In genomic region chr10:126009590-126009989, GRCh38 we compare ENCODE assay signal across 17 cellular contexts.
"Had no signal": no experiment of that assay in that cellular context is flagged by ENCODE, and none has a peak within 500 bp of the region (broad histone marks: within the 10 kb centered on the region; RNA-seq: fewer than 3 reads in every experiment).

No MANE protein-coding gene starts in this region.

- H3K27me3 ChIP-seq: colonic mucosa, hepatocyte, neutrophil, uterus had no signal

- H3K9me3 Mint-ChIP-seq: natural killer cell had no signal

- H3K4me1 ChIP-seq: colonic mucosa, uterus had no signal

- H3K4me3 Mint-ChIP-seq: natural killer cell had no signal

- DNase-seq: cerebellar nuclear complex; colonic mucosa; dermis blood vessel endothelial cell; foreskin melanocyte; head of caudate nucleus; kidney glomerular epithelial cell; mammary epithelial cell; natural killer cell; posterior cingulate gyrus; stimulated activated CD4-positive, alpha-beta T cell treated with anti-CD3 and anti-CD28 coated beads, Interleukin-12 subunit alpha, Interleukin-12 subunit beta, amount 100 ng/mL, for 4 hours; stimulated activated naive CD4-positive, alpha-beta T cell; trophoblast cell; uterus had no signal

- H3K79me2 ChIP-seq: hepatocyte had no signal

- H3K4me2 ChIP-seq: hepatocyte had no signal

- H3K9me3 ChIP-seq: colonic mucosa, neutrophil, uterus had no signal

- H3K4me3 ChIP-seq: colonic mucosa, hepatocyte, uterus had no signal

- H2AFZ ChIP-seq: hepatocyte had no signal

- H3K36me3 Mint-ChIP-seq: natural killer cell had no signal

- ATAC-seq: left lobe of liver, natural killer cell, sciatic nerve had no signal

- H3K27ac ChIP-seq: colonic mucosa, hepatocyte, neutrophil, uterus had no signal

- H3K36me3 ChIP-seq: colonic mucosa, neutrophil, uterus had no signal
